ENCODE assay signal across 26 cellular contexts in genomic region chr1:4760088-4760487, GRCh38.
A peak's percentile ranks its signal among the peaks of the same experiment; 100 is the strongest.
DNase-seq lines count a peak whose midpoint lies in the region; ATAC-seq, FAIRE-seq and TF ChIP-seq lines count a peak whose summit lies in the region.
"Had no signal": no experiment of that assay in that cellular context is flagged by ENCODE, and none has a peak within 500 bp of the region (broad histone marks: within the 10 kb centered on the region; RNA-seq: fewer than 3 reads in every experiment).

No MANE protein-coding gene starts in this region.

- no peak for TF ChIP-seq POLR2A in GM12878 (IDR thresholded peaks at IDR 0.05; ENCODE audit: low read depth, low read length)

- SMC1A ChIA-PET in GM12878 (lab: Charles Lee; ENCODE audit: uncharacterized antibody, unreplicated experiment) = no interaction called here

- H3K4me2 ChIP-seq in GM12878 (ENCODE audit: control insufficient read depth, insufficient read depth) (no peak overlapping the region), osteoblast (ENCODE audit: insufficient read depth, low read length) (no peak overlapping the region)
- H3K4me2 ChIP-seq: A549; BLaER1 treated with 17β-estradiol and CSF1 and Interleukin-3, amounts not matched to agents 10 nM and 100 nM had no signal

- DNase-seq in GM12878 (ENCODE audit: low read depth, low spot score) (no peak), glutamatergic neuron (no peak), osteoblast (ENCODE audit: insufficient read length, low spot score, missing footprints) (peak; percentile 48)
- no peak for DNase-seq in activated naive CD4-positive, alpha-beta T cell (lab: John Stamatoyannopoulos, UW)
- DNase-seq: 8988T; ACHN; AML-193; BE2C; CD4-positive, alpha-beta T cell; CD8-positive, alpha-beta memory T cell; DMS 273 treated with DMSO at 0.1 percent for 48 hours; DMS79; EL; GDM1; GM23248; H9; HFFc6 had no signal

- CTCF ChIA-PET in HEK293 (lab: Yijun Ruan, JAX) (no interaction called here), GM12878 (lab: Yijun Ruan, JAX) (no interaction called here)

- no peak overlapping the region for H3K4me3 Mint-ChIP-seq in glutamatergic neuron (ENCODE audit: unreplicated experiment)
- H3K4me3 Mint-ChIP-seq: CD14-positive monocyte; CD4-positive, alpha-beta T cell; CD8-positive, alpha-beta memory T cell; H9; HFFc6 had no signal

- intact Hi-C loops in GM12878 (cut with micrococcal nuclease; ENCODE audit: unreplicated experiment) = no loop called here

- H3K4me3 ChIP-seq in HEK293 (ENCODE audit: low read depth, low read length) (no peak overlapping the region), GM12878 (no peak overlapping the region), osteoblast (ENCODE audit: insufficient read depth, low read length) (no peak overlapping the region)
- H3K4me3 ChIP-seq: A549; BLaER1 treated with 17β-estradiol and CSF1 and Interleukin-3, amounts not matched to agents 10 nM and 100 nM; GM23248 had no signal

- FAIRE-seq in GM12878 (lab: Jason Lieb, UNC) = no peak
- FAIRE-seq: A549, D721Med, GM12892 had no signal

- POLR2A ChIA-PET in HEK293 (lab: Yijun Ruan, JAX) (no interaction called here), GM12878 (lab: Charles Lee) (no interaction called here)

- no peak overlapping the region for H3K9ac ChIP-seq in GM12878 (ENCODE audit: control insufficient read depth, insufficient read depth, low read length)
- H3K9ac ChIP-seq: BLaER1 treated with 17β-estradiol and CSF1 and Interleukin-3, amounts not matched to agents 10 nM and 100 nM; GM23248 had no signal

- H3K79me2 ChIP-seq in GM12878 (ENCODE audit: control insufficient read depth, insufficient read depth, low read length) (no peaks in the 10 kb centered on the region), osteoblast (ENCODE audit: insufficient read depth, low read length) (no peaks in the 10 kb centered on the region)

- H3K27me3 Mint-ChIP-seq in glutamatergic neuron (ENCODE audit: unreplicated experiment) = peaks cover 6% of the 10 kb centered on the region

- H3K27me3 ChIP-seq in GM12878 (replicated peaks in 1 of 2; ENCODE audit: control insufficient read depth in 2 of 2, insufficient read depth in 2 of 2, low read length in 1 of 2) (no peaks in the 10 kb centered on the region), osteoblast (ENCODE audit: insufficient read depth, low read length) (no peaks in the 10 kb centered on the region)
- H3K27me3 ChIP-seq: BE2C; BLaER1 treated with 17β-estradiol and CSF1 and Interleukin-3, amounts not matched to agents 10 nM and 100 nM had no signal

- H2AFZ ChIP-seq in GM12878 (ENCODE audit: control insufficient read depth, low read depth, low read length) (no peak overlapping the region), osteoblast (ENCODE audit: low read length) (no peak overlapping the region)
- H2AFZ ChIP-seq: GM23248 had no signal

- no peaks in the 10 kb centered on the region for H3K4me1 Mint-ChIP-seq in glutamatergic neuron (ENCODE audit: low read depth, unreplicated experiment)
- H3K4me1 Mint-ChIP-seq: CD8-positive, alpha-beta memory T cell had no signal

- in situ Hi-C loops in GM12878 (cut with MboI) = loop anchor here (10.0 kb wide), 1 partner anchor 925 kb away; no protein-coding TSS in a partner anchor

- no peak for TF ChIP-seq RAD21 in GM12878 (IDR thresholded peaks at IDR 0.05; ENCODE audit: insufficient read depth, low read depth, low read length)

- ATAC-seq in GM12878 = no peak
- ATAC-seq in HG03439 (IDR thresholded peaks at IDR 0.05; ENCODE audit: unreplicated experiment) = no peak
- ATAC-seq in GM21737 (IDR thresholded peaks at IDR 0.05; ENCODE audit: unreplicated experiment) = no peak
- ATAC-seq: A549, HCT116 had no signal

- H3K9me3 Mint-ChIP-seq in glutamatergic neuron (ENCODE audit: unreplicated experiment) = peaks cover 2% of the 10 kb centered on the region

- WGBS in GM12878 (ENCODE audit: insufficient coverage, insufficient replicate concordance, low lambda C conversion rate, missing lambda C conversion rate) = 7% methylated on average over 5 of the region's 5 CpGs

- H3K9me3 ChIP-seq in HEK293 (ENCODE audit: control insufficient read depth, insufficient read depth, low read depth, low read length) (no peaks in the 10 kb centered on the region), GM12878 (replicated peaks; ENCODE audit: control insufficient read depth, insufficient read depth, low read length) (no peaks in the 10 kb centered on the region; the same call in 2 of the 3 replicates), osteoblast (ENCODE audit: low read depth, low read length) (no peaks in the 10 kb centered on the region)
- H3K9me3 ChIP-seq: A549, BE2C had no signal

- H3K36me3 Mint-ChIP-seq in glutamatergic neuron (ENCODE audit: unreplicated experiment) = no peaks in the 10 kb centered on the region
- H3K36me3 Mint-ChIP-seq: CD14-positive monocyte had no signal

- H3K36me3 ChIP-seq in HEK293 (ENCODE audit: control insufficient read depth in 2 of 2, insufficient read depth in 1 of 2, low read length in 2 of 2) = no peaks in the 10 kb centered on the region
- no peaks in the 10 kb centered on the region for H3K36me3 ChIP-seq in GM12878 (ENCODE audit: control insufficient read depth in 2 of 2, insufficient read depth in 2 of 2, low read length in 1 of 2)
- H3K36me3 ChIP-seq in osteoblast (ENCODE audit: insufficient read depth, low read length) = no peaks in the 10 kb centered on the region
- H3K36me3 ChIP-seq: BE2C; BLaER1 treated with 17β-estradiol and CSF1 and Interleukin-3, amounts not matched to agents 10 nM and 100 nM had no signal

- H3K27ac Mint-ChIP-seq in glutamatergic neuron (ENCODE audit: unreplicated experiment) = peak overlapping the region; percentile 26
- H3K27ac Mint-ChIP-seq: CD14-positive monocyte; CD4-positive, alpha-beta T cell; CD8-positive, alpha-beta memory T cell; H9; HFFc6 had no signal

- H3K4me1 ChIP-seq in HEK293 (ENCODE audit: control insufficient read depth, insufficient read depth, low read length) (no peaks in the 10 kb centered on the region), GM12878 (ENCODE audit: control insufficient read depth, insufficient read depth, low read length) (no peaks in the 10 kb centered on the region), osteoblast (ENCODE audit: insufficient read depth, low read length) (no peaks in the 10 kb centered on the region)
- H3K4me1 ChIP-seq: A549; BE2C; BLaER1 treated with 17β-estradiol and CSF1 and Interleukin-3, amounts not matched to agents 10 nM and 100 nM had no signal

- no TSS peak for BruUV-seq in GM12878 (replicated peaks; lab: Mats Ljungman, UMichigan)

- TF ChIP-seq EP300 in GM12878 (IDR thresholded peaks at IDR 0.05; ENCODE audit: borderline replicate concordance in 1 of 2, control insufficient read depth in 1 of 2, low read depth in 2 of 2, low read length in 2 of 2) = no peak

- H4K20me1 ChIP-seq in GM12878 (ENCODE audit: control insufficient read depth, insufficient read depth) (no peaks in the 10 kb centered on the region), osteoblast (ENCODE audit: insufficient read depth, low read length) (no peaks in the 10 kb centered on the region)
- H4K20me1 ChIP-seq: BLaER1 treated with 17β-estradiol and CSF1 and Interleukin-3, amounts not matched to agents 10 nM and 100 nM had no signal

- no peak overlapping the region for H3K27ac ChIP-seq in HEK293 (ENCODE audit: extremely low read depth, low read depth, low read length)
- H3K27ac ChIP-seq in GM12878 (ENCODE audit: control insufficient read depth, insufficient read depth) = no peak overlapping the region
- no peak overlapping the region for H3K27ac ChIP-seq in osteoblast (ENCODE audit: low read depth, low read length)
- H3K27ac ChIP-seq: A549; BLaER1 treated with 17β-estradiol and CSF1 and Interleukin-3, amounts not matched to agents 10 nM and 100 nM; GM23248 had no signal

- TF ChIP-seq CTCF in HEK293 (tag by site-specific recombination; IDR thresholded peaks at IDR 0.05) = no peak
- no peak for TF ChIP-seq CTCF in GM12878 (IDR thresholded peaks at IDR 0.05 in 2 of 3, conservative IDR thresholded peaks at IDR 0.05 in 1 of 3; ENCODE audit: control insufficient read depth in 2 of 3, extremely low read depth in 1 of 3, insufficient read depth in 1 of 3, low read depth in 3 of 3, low read length in 3 of 3)
- TF ChIP-seq CTCF in glutamatergic neuron (IDR thresholded peaks at IDR 0.05; ENCODE audit: partially characterized antibody, unreplicated experiment) = no peak
- TF ChIP-seq CTCF in osteoblast (IDR thresholded peaks at IDR 0.05; ENCODE audit: extremely low read depth, low read depth, low read length) = no peak

- RAD21 ChIA-PET in GM12878 (lab: Charles Lee; ENCODE audit: unreplicated experiment) = no interaction called here

TF ChIP-seq in HEK293, 187 proteins besides CTCF, POLR2A, EP300 and RAD21:
- TF ChIP-seq BCL11A (tag by site-specific recombination; IDR thresholded peaks at IDR 0.05; ENCODE audit: low read depth) (no peak), ZSCAN4 (tag by site-specific recombination; IDR thresholded peaks at IDR 0.05) (peak; percentile 55; the same call in 1 of the 2 replicates)

TF ChIP-seq in GM12878, 131 proteins besides CTCF, POLR2A, EP300 and RAD21:
- TF ChIP-seq BCL3 (IDR thresholded peaks at IDR 0.05; ENCODE audit: borderline replicate concordance, insufficient read depth, low read depth, low read length, poor library complexity, severe bottlenecking) (peak; percentile 88), KAT2A (conservative IDR thresholded peaks at IDR 0.05; ENCODE audit: control insufficient read depth, low read depth, low read length) (no peak), ZNF274 (IDR thresholded peaks at IDR 0.05; ENCODE audit: insufficient read depth, insufficient read length) (no peak), PBX3 (IDR thresholded peaks at IDR 0.05; ENCODE audit: insufficient replicate concordance, low read depth, low read length) (peak; percentile 18)

Comparison
In these comparisons a context has a peak if more than half of its experiments do, and no peak if none do; other contexts are left out.
1. Of the 9 proteins assayed by ChIP-seq in both HEK293 and GM12878: peak only in HEK293: none; only in GM12878: PBX3; in both: none; in neither: 8.